1 cellular context compared by ENCODE assay signal in genomic region chr19:49889687-49890348, GRCh38.
TF ChIP-seq lines count a peak whose summit lies in the region.

No MANE protein-coding gene starts in this region.

TF ChIP-seq in IMR-90, 13 proteins besides CTCF, POLR2A, EP300 and RAD21:
- TF ChIP-seq SMC3 (IDR thresholded peaks at IDR 0.05; ENCODE audit: low read depth, low read length) (peak; percentile 35), NFE2L2 (IDR thresholded peaks at IDR 0.05; ENCODE audit: low read depth, low read length) (no peak), USF2 (IDR thresholded peaks at IDR 0.05; ENCODE audit: low read depth, low read length) (peak; percentile 61; the same call in 1 of the 2 replicates), MXI1 (IDR thresholded peaks at IDR 0.05; ENCODE audit: borderline replicate concordance, low read depth, low read length) (peak; percentile 70; the same call in 1 of the 2 replicates), RCOR1 (IDR thresholded peaks at IDR 0.05; ENCODE audit: insufficient replicate concordance, low read length) (no peak)
